ENCODE assay signal across 16 cellular contexts in the genomic region with DNA sequence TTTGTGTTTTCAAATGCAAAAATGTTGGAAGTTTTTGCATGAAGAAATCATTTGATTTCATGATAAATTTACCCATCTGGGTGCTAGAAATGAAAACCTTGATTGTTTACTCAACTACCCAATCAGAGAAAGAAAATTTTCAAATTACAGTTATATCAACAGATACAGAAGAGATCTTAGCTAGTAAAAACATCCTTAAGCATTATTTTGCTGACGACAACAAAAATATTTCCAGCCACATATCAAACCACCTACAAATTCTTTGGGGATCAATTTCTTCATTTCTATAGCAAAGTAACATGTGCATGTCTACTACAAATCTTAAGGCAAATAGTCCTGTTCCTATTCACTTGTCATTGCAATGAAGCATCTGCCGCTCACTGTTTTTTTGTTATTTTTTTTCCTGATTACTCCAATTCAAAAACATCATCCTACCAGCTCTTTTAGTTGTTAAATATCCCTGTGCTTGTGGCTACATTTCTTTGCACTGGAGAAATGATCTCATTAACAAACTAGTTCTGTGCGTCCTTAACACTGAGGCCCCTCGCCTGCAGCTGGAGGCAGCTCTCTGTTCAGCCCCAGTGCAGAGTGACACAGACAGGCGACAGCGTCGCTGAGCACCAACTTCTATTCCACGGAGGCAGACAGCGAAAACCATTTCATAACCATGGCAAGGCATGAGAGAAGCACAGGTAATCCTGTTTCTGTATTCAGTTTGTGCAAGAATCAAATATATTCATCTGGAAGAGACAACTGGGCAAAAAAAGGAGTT.
A peak's percentile ranks its signal among the peaks of the same experiment; 100 is the strongest.
DNase-seq lines count a peak whose midpoint lies in the region; ATAC-seq, FAIRE-seq and TF ChIP-seq lines count a peak whose summit lies in the region.
"Had no signal": no experiment of that assay in that cellular context is flagged by ENCODE, and none has a peak within 500 bp of the region (broad histone marks: within the 10 kb centered on the region; RNA-seq: fewer than 3 reads in every experiment).

No MANE protein-coding gene starts in this region.

- no peaks in the 10 kb centered on the region for H3K36me3 Mint-ChIP-seq in astrocyte (ENCODE audit: low read depth, unreplicated experiment)
- no peaks in the 10 kb centered on the region for H3K36me3 Mint-ChIP-seq in immature natural killer cell
- H3K36me3 Mint-ChIP-seq: activated naive CD8-positive, alpha-beta T cell; naive B cell had no signal

- peak overlapping the region; percentile 45 for H2AFZ ChIP-seq in astrocyte (ENCODE audit: low read depth, low read length)
- H2AFZ ChIP-seq in parathyroid adenoma: peak overlapping the region; percentile 50

- H3K79me2 ChIP-seq in astrocyte (ENCODE audit: insufficient read depth, low read length) (no peaks in the 10 kb centered on the region), parathyroid adenoma (no peaks in the 10 kb centered on the region)

- H3K9me3 ChIP-seq in astrocyte (ENCODE audit: insufficient read depth, low read depth, low read length): no peaks in the 10 kb centered on the region
- no peaks in the 10 kb centered on the region for H3K9me3 ChIP-seq in parathyroid adenoma (ENCODE audit: control insufficient read depth, low read length)

- H3K27ac ChIP-seq in astrocyte (ENCODE audit: low read depth, low read length): peak overlapping the region; percentile 8
- H3K27ac ChIP-seq in parathyroid adenoma: no peak overlapping the region
- H3K27ac ChIP-seq: C4-2B had no signal

- H3K36me3 ChIP-seq in astrocyte (ENCODE audit: insufficient read depth, low read length): no peaks in the 10 kb centered on the region
- no peaks in the 10 kb centered on the region for H3K36me3 ChIP-seq in parathyroid adenoma (ENCODE audit: control insufficient read depth, insufficient read depth, low read length)

- H3K4me1 Mint-ChIP-seq in astrocyte (ENCODE audit: low read depth, unreplicated experiment): peaks cover 41% of the 10 kb centered on the region
- H3K4me1 Mint-ChIP-seq in immature natural killer cell: no peaks in the 10 kb centered on the region
- H3K4me1 Mint-ChIP-seq: naive B cell had no signal

- H3K4me3 ChIP-seq in astrocyte (ENCODE audit: insufficient read depth, low read depth, low read length) (peak overlapping the region; percentile 32), parathyroid adenoma (ENCODE audit: low read depth, low read length) (no peak overlapping the region)

- H4K20me1 ChIP-seq in astrocyte (ENCODE audit: insufficient read depth, low read length): no peaks in the 10 kb centered on the region

- TF ChIP-seq CTCF in astrocyte (IDR thresholded peaks at IDR 0.05; ENCODE audit: insufficient read depth, low read depth, low read length): no peak
- no peak for TF ChIP-seq CTCF in parathyroid adenoma (IDR thresholded peaks at IDR 0.05)

- FAIRE-seq in astrocyte (lab: Jason Lieb, UNC): no peak
- FAIRE-seq: endometrium, G401.6 had no signal

- in situ Hi-C loops in G401 (cut with HindIII; ENCODE audit: low sequenced_read_pairs): no loop called here
- in situ Hi-C loops in KBM-7 (cut with MboI; ENCODE audit: low pct_unique_long_range_greater_than_20kb, low sequenced_read_pairs): no loop called here

- no peaks in the 10 kb centered on the region for H3K9me3 Mint-ChIP-seq in astrocyte (ENCODE audit: unreplicated experiment)
- peaks cover 0 to 27% (median under 1%) of the 10 kb centered on the region in 6 donors for H3K9me3 Mint-ChIP-seq in immature natural killer cell

- no peaks in the 10 kb centered on the region for H3K27me3 Mint-ChIP-seq in astrocyte (ENCODE audit: low read depth, unreplicated experiment)
- no peaks in the 10 kb centered on the region for H3K27me3 Mint-ChIP-seq in immature natural killer cell (ENCODE audit: low read depth in 3 of 3)
- H3K27me3 Mint-ChIP-seq: activated naive CD8-positive, alpha-beta T cell; naive B cell had no signal

- peak overlapping the region; percentile 77 for H3K4me2 ChIP-seq in astrocyte (ENCODE audit: low read length)
- H3K4me2 ChIP-seq in parathyroid adenoma (ENCODE audit: low read length): no peak overlapping the region

- no peaks in the 10 kb centered on the region for H3K27me3 ChIP-seq in astrocyte (ENCODE audit: insufficient read depth, low read length)
- no peaks in the 10 kb centered on the region for H3K27me3 ChIP-seq in parathyroid adenoma (ENCODE audit: control insufficient read depth, insufficient read depth, low read length)

- peak overlapping the region; percentile 81 for H3K4me3 Mint-ChIP-seq in astrocyte (ENCODE audit: unreplicated experiment)
- H3K4me3 Mint-ChIP-seq in immature natural killer cell: no peak overlapping the region
- H3K4me3 Mint-ChIP-seq: activated naive CD8-positive, alpha-beta T cell; naive B cell had no signal

- no peak for ATAC-seq in GM21390 (IDR thresholded peaks at IDR 0.05; ENCODE audit: unreplicated experiment)

- peak overlapping the region; percentile 89 for H3K27ac Mint-ChIP-seq in astrocyte (ENCODE audit: unreplicated experiment)
- no peak overlapping the region for H3K27ac Mint-ChIP-seq in immature natural killer cell
- H3K27ac Mint-ChIP-seq: activated naive CD8-positive, alpha-beta T cell; naive B cell had no signal

- peak overlapping the region; percentile 45 for H3K9ac ChIP-seq in astrocyte (ENCODE audit: low read length)
- H3K9ac ChIP-seq in parathyroid adenoma: no peak overlapping the region

- DNase-seq in G401 (ENCODE audit: low spot score) (peak; percentile 29), astrocyte (ENCODE audit: low read depth) (peak; percentile 24), hippocampal formation (lab: John Stamatoyannopoulos, UW) (peak; percentile 46 to 80), immature natural killer cell (no peak), KBM-7 (no peak)
- DNase-seq in stimulated activated CD4-positive, alpha-beta T cell treated with anti-CD3 and anti-CD28 coated beads, Interleukin-4, amount 100 ng/mL, for 4 hours: no peak
- DNase-seq: naive B cell, NCI-H2227 treated with DMSO at 0.1 percent for 48 hours, RPMI8226, T1000 had no signal

- peaks cover 21% of the 10 kb centered on the region for H3K4me1 ChIP-seq in astrocyte (ENCODE audit: insufficient read depth, low read length)
- H3K4me1 ChIP-seq in parathyroid adenoma: no peaks in the 10 kb centered on the region

Comparison
In these comparisons a context has a peak if more than half of its experiments do, and no peak if none do; other contexts are left out.
1. DNase-seq: peak in G401 (single experiment), astrocyte (single experiment) and hippocampal formation (2 of 2); none in immature natural killer cell (0 of 3), stimulated activated CD4-positive, alpha-beta T cell treated with anti-CD3 and anti-CD28 coated beads, Interleukin-4, amount 100 ng/mL, for 4 hours (0 of 2) and KBM-7 (single experiment).